In the genomic region with DNA sequence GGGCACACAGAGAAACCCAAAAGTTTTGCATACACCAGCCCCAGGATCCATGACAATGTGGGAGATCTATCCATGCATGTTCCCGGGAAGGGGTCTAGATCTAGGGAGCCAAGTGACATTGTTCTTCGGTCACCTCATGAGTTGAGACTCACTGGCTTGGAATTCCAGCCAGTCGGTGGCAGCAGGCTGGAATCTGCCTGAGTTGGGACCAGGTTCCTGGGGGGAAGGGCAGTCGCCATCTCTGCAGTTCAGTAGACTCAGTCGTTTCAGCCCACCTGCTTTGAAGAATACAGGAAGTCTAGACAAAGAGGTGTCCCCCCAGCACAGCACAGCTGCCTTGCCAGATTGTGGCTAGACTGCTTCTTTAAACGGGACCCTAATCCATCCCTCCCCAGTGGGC, we compare ENCODE assay signal across 5 cellular contexts.
"Had no signal": no experiment of that assay in that cellular context is flagged by ENCODE, and none has a peak within 500 bp of the region (broad histone marks: within the 10 kb centered on the region; RNA-seq: fewer than 3 reads in every experiment).

No MANE protein-coding gene starts in this region.

- ATAC-seq: GM23338 had no signal

- H3K4me3 ChIP-seq: GM23338, K562 had no signal

- H3K4me3 Mint-ChIP-seq: GM23338, H9 had no signal

- H3K27ac Mint-ChIP-seq: GM23338, H9 had no signal

- DNase-seq: H9, HCEC 1CT, IMR-90 had no signal

- H3K4me1 Mint-ChIP-seq: GM23338, H9 had no signal
